ENCODE assay signal across 13 cellular contexts in genomic region chr6:73032586-73032985, GRCh38.
DNase-seq lines count a peak whose midpoint lies in the region; ATAC-seq and TF ChIP-seq lines count a peak whose summit lies in the region.
"Had no signal": no experiment of that assay in that cellular context is flagged by ENCODE, and none has a peak within 500 bp of the region (broad histone marks: within the 10 kb centered on the region; RNA-seq: fewer than 3 reads in every experiment).

No MANE protein-coding gene starts in this region.

- POLR2A ChIA-PET in IMR-90 (lab: Charles Lee; ENCODE audit: unreplicated experiment) = no interaction called here

- TF ChIP-seq RAD21 in IMR-90 (IDR thresholded peaks at IDR 0.05; ENCODE audit: low read length) = no peak

- H3K79me1 ChIP-seq in IMR-90 (ENCODE audit: low read depth in 1 of 2, low read length in 2 of 2) = no peaks in the 10 kb centered on the region

- BruUV-seq in IMR-90 (replicated peaks; lab: Mats Ljungman, UMichigan) = no TSS peak

- no peak for ATAC-seq in IMR-90 (ENCODE audit: low read depth)
- no peak for ATAC-seq in GM18873 (IDR thresholded peaks at IDR 0.05; ENCODE audit: low FRiP score, unreplicated experiment)
- ATAC-seq: activated CD8-positive, alpha-beta memory T cell treated with anti-CD3 and anti-CD28 coated beads, Interleukin-2, amount 10 ng/mL, durations not matched to agents 7 days and 5 days; sciatic nerve had no signal

- H3K9me1 ChIP-seq in IMR-90 (ENCODE audit: insufficient read depth, low read length) = no peaks in the 10 kb centered on the region

- H3K14ac ChIP-seq in IMR-90 (replicated peaks; ENCODE audit: low read depth, low read length) = no peak overlapping the region

- no peak overlapping the region for H4K5ac ChIP-seq in IMR-90 (ENCODE audit: low read depth, low read length)

- H2BK15ac ChIP-seq in IMR-90 (ENCODE audit: low read depth, low read length) = no peak overlapping the region

- no peak for TF ChIP-seq POLR2A in IMR-90 (IDR thresholded peaks at IDR 0.05; ENCODE audit: low read depth, low read length)

- no peak overlapping the region; the same call in 1 of the 2 replicates for H2AK5ac ChIP-seq in IMR-90 (ENCODE audit: low read depth, low read length)

- H3K23ac ChIP-seq in IMR-90 (ENCODE audit: low read depth, low read length) = no peak overlapping the region

- TF ChIP-seq CTCF in IMR-90 (conservative IDR thresholded peaks at IDR 0.05; ENCODE audit: low read depth, low read length) = no peak
- TF ChIP-seq CTCF in astrocyte of the spinal cord (IDR thresholded peaks at IDR 0.05; ENCODE audit: low read depth, low read length) = no peak

- peaks cover 3% of the 10 kb centered on the region for H3K4me1 ChIP-seq in IMR-90 (ENCODE audit: control insufficient read depth, insufficient read depth, low read length)
- H3K4me1 ChIP-seq: left ventricle myocardium inferior had no signal

- H3K27me3 ChIP-seq in IMR-90 (ENCODE audit: control insufficient read depth, insufficient read depth, low read length) = no peaks in the 10 kb centered on the region

- in situ Hi-C loops in IMR-90 (cut with MboI; ENCODE audit: low sequenced_read_pairs) = no loop called here
- in situ Hi-C loops in astrocyte of the spinal cord (cut with HindIII; ENCODE audit: low sequenced_read_pairs) = no loop called here

- no peak overlapping the region for H3K56ac ChIP-seq in IMR-90 (ENCODE audit: extremely low read depth, insufficient read depth, low read length)

- intact Hi-C loops in IMR-90 (cut with micrococcal nuclease) = no loop called here

- no peak overlapping the region for H4K91ac ChIP-seq in IMR-90 (ENCODE audit: insufficient read depth, low read depth, low read length)

- no peak overlapping the region; the same call in 1 of the 2 replicates for H2BK20ac ChIP-seq in IMR-90 (ENCODE audit: low read depth, low read length)

- H4K8ac ChIP-seq in IMR-90 (ENCODE audit: low read depth in 2 of 2, low read length in 2 of 2) = no peak overlapping the region

- no peak overlapping the region for H2AK9ac ChIP-seq in IMR-90 (replicated peaks; ENCODE audit: low read depth, low read length, poor library complexity)

- CTCF ChIA-PET in IMR-90 (lab: Yijun Ruan, JAX) = no interaction called here

- no peak overlapping the region for H2BK5ac ChIP-seq in IMR-90 (ENCODE audit: low read depth, low read length, poor library complexity, severe bottlenecking)

- DNase-seq in EL (peak; percentile 57), IMR-90 (peak; percentile 26), astrocyte of the spinal cord (ENCODE audit: low read depth, low spot score) (peak; percentile 40), myocyte (ENCODE audit: low read depth) (peak; percentile 71), NCI-H1694 (lab: John Stamatoyannopoulos, UW) (no peak)
- DNase-seq in activated CD4-positive, alpha-beta T cell treated with anti-CD3 and anti-CD28 coated beads, Interleukin-2, amount 50 U/mL, for 1 hour = no peak
- DNase-seq: activated CD8-positive, alpha-beta memory T cell treated with anti-CD3 and anti-CD28 coated beads, Interleukin-2, amount 10 ng/mL, durations not matched to agents 7 days and 5 days; left ventricle myocardium inferior; MV-4-11; NCI-H446 treated with DMSO at 0.1 percent for 48 hours; Right ventricle myocardium superior had no signal

- no peak overlapping the region for H3K9ac ChIP-seq in IMR-90 (ENCODE audit: low read depth, low read length)

- no CpG with 5 or more reads among the region's 2 CpGs for WGBS in IMR-90 (ENCODE audit: extremely low coverage in 2 of 2, insufficient read length in 1 of 2), 2 experiments

- no peaks in the 10 kb centered on the region for H3K36me3 ChIP-seq in IMR-90 (ENCODE audit: control insufficient read depth, insufficient read depth, low read length)
- H3K36me3 ChIP-seq: left ventricle myocardium inferior had no signal

- 0 out of 2 replicates have a peak overlapping the region, but pooled peaks have one; percentile 22 for H2BK120ac ChIP-seq in IMR-90 (ENCODE audit: low read depth, low read length)

- peak overlapping the region; percentile 18 for H2AFZ ChIP-seq in IMR-90 (replicated peaks; ENCODE audit: low read length, poor library complexity)

- H3K4ac ChIP-seq in IMR-90 (ENCODE audit: low read depth, low read length) = no peak overlapping the region

- no peak overlapping the region for H3K4me2 ChIP-seq in IMR-90 (ENCODE audit: low read depth, low read length)

- H3K27ac ChIP-seq in IMR-90 (ENCODE audit: insufficient read depth, low read length) = no peak overlapping the region
- H3K27ac ChIP-seq: left ventricle myocardium inferior had no signal

- H4K20me1 ChIP-seq in IMR-90 (ENCODE audit: insufficient read depth, low read length) = no peaks in the 10 kb centered on the region

- H3K4me3 ChIP-seq in IMR-90 (ENCODE audit: insufficient read depth, low read depth, low read length) = no peak overlapping the region
- no peak overlapping the region for H3K4me3 ChIP-seq in astrocyte of the spinal cord (ENCODE audit: low read depth, low read length)
- H3K4me3 ChIP-seq: left ventricle myocardium inferior had no signal

- no peak overlapping the region for H3K18ac ChIP-seq in IMR-90 (ENCODE audit: low read depth, low read length)

- H3K9me3 ChIP-seq in IMR-90 (ENCODE audit: control insufficient read depth, insufficient read depth, low read length) = no peaks in the 10 kb centered on the region
- H3K9me3 ChIP-seq: left ventricle myocardium inferior had no signal

- dilution Hi-C loops in IMR-90 (cut with HindIII; ENCODE audit: low sequenced_read_pairs, unreplicated experiment) = no loop called here

TF ChIP-seq in IMR-90, 13 proteins besides CTCF, POLR2A, EP300 and RAD21:
- TF ChIP-seq MXI1 (IDR thresholded peaks at IDR 0.05; ENCODE audit: borderline replicate concordance, low read depth, low read length) (no peak), FOS (IDR thresholded peaks at IDR 0.05; ENCODE audit: low read depth, low read length) (no peak), SMC3 (IDR thresholded peaks at IDR 0.05; ENCODE audit: low read depth, low read length) (no peak), MAZ (IDR thresholded peaks at IDR 0.05; ENCODE audit: borderline replicate concordance, low read depth, low read length) (no peak), CEBPB (IDR thresholded peaks at IDR 0.05; ENCODE audit: low read depth, low read length) (no peak), NFE2L2 (IDR thresholded peaks at IDR 0.05; ENCODE audit: low read depth, low read length) (no peak), BHLHE40 (IDR thresholded peaks at IDR 0.05; ENCODE audit: low read depth, low read length) (no peak), CHD1 (IDR thresholded peaks at IDR 0.05; ENCODE audit: low read depth, low read length) (no peak), USF2 (IDR thresholded peaks at IDR 0.05; ENCODE audit: low read depth, low read length) (no peak)
- TF ChIP-seq, protein P1, sequence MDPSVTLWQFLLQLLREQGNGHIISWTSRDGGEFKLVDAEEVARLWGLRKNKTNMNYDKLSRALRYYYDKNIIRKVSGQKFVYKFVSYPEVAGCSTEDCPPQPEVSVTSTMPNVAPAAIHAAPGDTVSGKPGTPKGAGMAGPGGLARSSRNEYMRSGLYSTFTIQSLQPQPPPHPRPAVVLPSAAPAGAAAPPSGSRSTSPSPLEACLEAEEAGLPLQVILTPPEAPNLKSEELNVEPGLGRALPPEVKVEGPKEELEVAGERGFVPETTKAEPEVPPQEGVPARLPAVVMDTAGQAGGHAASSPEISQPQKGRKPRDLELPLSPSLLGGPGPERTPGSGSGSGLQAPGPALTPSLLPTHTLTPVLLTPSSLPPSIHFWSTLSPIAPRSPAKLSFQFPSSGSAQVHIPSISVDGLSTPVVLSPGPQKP (IDR thresholded peaks at IDR 0.05; ENCODE audit: borderline replicate concordance, low read depth, low read length) = no peak

Comparison
In these comparisons a context has a peak if more than half of its experiments do, and no peak if none do; other contexts are left out.
1. DNase-seq: peak in EL (single experiment), IMR-90 (single experiment), astrocyte of the spinal cord (single experiment) and myocyte (single experiment); none in activated CD4-positive, alpha-beta T cell treated with anti-CD3 and anti-CD28 coated beads, Interleukin-2, amount 50 U/mL, for 1 hour (single experiment) and NCI-H1694 (single experiment).